ENCODE assay signal across 9 cellular contexts in genomic region chr20:62382306-62383198, GRCh38. TPM values are rescaled to one million over a fixed set of nuclear protein-coding genes. Genes with fewer than 3 reads are reported as not detected.
DNase-seq lines count a peak whose midpoint lies in the region; ATAC-seq and TF ChIP-seq lines count a peak whose summit lies in the region.
"Had no signal": no experiment of that assay in that cellular context is flagged by ENCODE, and none has a peak within 500 bp of the region (broad histone marks: within the 10 kb centered on the region; RNA-seq: fewer than 3 reads in every experiment).

No MANE protein-coding gene starts in this region.

- H3K9me3 ChIP-seq in right lobe of liver, result no peaks in the 10 kb centered on the region
- H3K9me3 ChIP-seq: BLaER1 treated with 17β-estradiol and CSF1 and Interleukin-3, amounts not matched to agents 10 nM and 100 nM had no signal

- H3K27me3 ChIP-seq in right lobe of liver, result no peaks in the 10 kb centered on the region
- H3K27me3 ChIP-seq: BLaER1 treated with 17β-estradiol and CSF1 and Interleukin-3, amounts not matched to agents 10 nM and 100 nM had no signal

- WGBS in right lobe of liver (ENCODE audit: insufficient coverage, low coverage, low lambda C conversion rate, missing lambda C conversion rate), result 38% methylated on average over 9 of the region's 18 CpGs

- no peaks in the 10 kb centered on the region for H3K36me3 ChIP-seq in right lobe of liver

- peak; percentile 52 for DNase-seq in NK-92 treated with Interleukin-12 subunit alpha and Interleukin-12 subunit beta, amount 100 ng/mL, for 24 hours (lab: John Stamatoyannopoulos, UW)
- DNase-seq in NK-92 (lab: John Stamatoyannopoulos, UW; ENCODE audit: unreplicated experiment) (no peak), NCI-H510A (lab: John Stamatoyannopoulos, UW) (peak; percentile 71), cerebellar nuclear complex (lab: John Stamatoyannopoulos, UW) (peak; percentile 31 to 68), right lobe of liver (peak; percentile 78 to 81 (median 80))
- peak; percentile 72 to 73 for DNase-seq in activated CD4-positive, alpha-beta T cell treated with anti-CD3 and anti-CD28 coated beads for 24 hours (ENCODE audit: low read depth in 2 of 2)
- peak; percentile 33 for DNase-seq in stimulated activated CD8-positive, alpha-beta memory T cell treated with anti-CD3 and anti-CD28 coated beads, Interleukin-12 subunit alpha, Interleukin-12 subunit beta, amount 100 ng/mL, for 24 hours (ENCODE audit: extremely low read depth)

- TF ChIP-seq POLR2A in right lobe of liver (IDR thresholded peaks at IDR 0.05), result no peak

- no peak overlapping the region for H3K27ac ChIP-seq in right lobe of liver
- H3K27ac ChIP-seq: BLaER1 treated with 17β-estradiol and CSF1 and Interleukin-3, amounts not matched to agents 10 nM and 100 nM had no signal

- H3K4me3 ChIP-seq in right lobe of liver, result no peak overlapping the region
- H3K4me3 ChIP-seq: BLaER1 treated with 17β-estradiol and CSF1 and Interleukin-3, amounts not matched to agents 10 nM and 100 nM had no signal

- peak; percentile 90 to 97 (median 95) for TF ChIP-seq CTCF in right lobe of liver (IDR thresholded peaks at IDR 0.05)

- ATAC-seq in HG03135 (IDR thresholded peaks at IDR 0.05; ENCODE audit: unreplicated experiment), result peak; percentile 56
- peak; percentile 77 to 88 (median 80) for ATAC-seq in right lobe of liver

- peaks cover 0 to 15% (median 4%) of the 10 kb centered on the region in 4 donors for H3K4me1 ChIP-seq in right lobe of liver

- intact Hi-C loops in right lobe of liver (cut with DNase I), result no loop called here

RNA-seq across cellular contexts. Expression of gene RPS21, which starts 4.4 kb away (rescaled TPM):
- 100 to 1,000 TPM; 339 to 696 (median 413) TPM for total RNA-seq in right lobe of liver

RNA-seq across cellular contexts. Expression of gene LAMA5, which starts 15.4 kb away (rescaled TPM):
- total RNA-seq in right lobe of liver, result 10 to 100 TPM; 30.3 to 80.8 (median 47.1) TPM

RNA-seq across cellular contexts. Expression of gene CABLES2, which starts 24.5 kb away (rescaled TPM):
- total RNA-seq in right lobe of liver, result 1 to 10 TPM; 1.4 to 2.9 (median 2.5) TPM

RNA-seq across cellular contexts. Expression of gene RBBP8NL, which starts 44.8 kb away (rescaled TPM):
- not detected for total RNA-seq in right lobe of liver
